Comparison of ENCODE assay signal across 8 cellular contexts in the genomic region with DNA sequence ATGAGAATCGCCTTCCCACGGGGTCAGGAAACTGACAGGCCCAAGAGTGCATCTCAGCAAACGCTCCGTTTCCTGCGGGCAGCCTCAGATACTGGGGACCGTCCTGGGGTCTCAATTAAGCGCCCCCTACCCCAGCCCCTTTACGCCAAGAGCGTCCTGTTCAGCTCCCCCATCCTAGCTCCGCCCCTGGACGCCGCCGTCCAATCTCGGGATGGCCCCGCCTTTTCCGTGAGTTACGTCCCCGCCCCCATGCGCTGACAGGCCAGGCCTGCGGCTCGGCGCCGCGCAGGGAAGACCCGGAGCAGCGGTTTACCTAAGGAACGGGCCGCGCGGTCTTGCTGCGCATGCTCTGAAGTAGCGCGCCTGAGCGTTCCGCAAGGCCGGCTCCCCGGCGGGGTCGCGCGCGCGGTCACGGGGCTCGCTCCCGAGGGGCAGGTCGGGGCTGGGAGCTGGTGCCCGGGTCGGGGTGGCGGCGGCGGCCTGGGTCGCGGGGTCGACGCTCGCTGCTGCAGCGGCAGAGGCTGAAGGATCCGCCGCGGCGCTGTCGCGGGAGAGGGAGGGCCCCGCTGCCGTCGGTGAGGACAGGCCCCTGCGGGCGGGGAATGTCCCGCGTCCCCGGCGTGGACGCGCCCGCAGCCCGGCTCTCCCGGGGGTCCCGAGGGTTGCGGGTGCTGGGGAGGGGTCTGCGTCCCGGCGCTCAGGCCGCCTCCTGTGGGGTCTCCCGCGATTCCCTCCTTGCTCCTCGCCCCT. TPM values are rescaled to one million over a fixed set of nuclear protein-coding genes. Genes with fewer than 3 reads are reported as not detected.
A peak's percentile ranks its signal among the peaks of the same experiment; 100 is the strongest.
DNase-seq lines count a peak whose midpoint lies in the region; ATAC-seq and TF ChIP-seq lines count a peak whose summit lies in the region.

A gene with protein sequence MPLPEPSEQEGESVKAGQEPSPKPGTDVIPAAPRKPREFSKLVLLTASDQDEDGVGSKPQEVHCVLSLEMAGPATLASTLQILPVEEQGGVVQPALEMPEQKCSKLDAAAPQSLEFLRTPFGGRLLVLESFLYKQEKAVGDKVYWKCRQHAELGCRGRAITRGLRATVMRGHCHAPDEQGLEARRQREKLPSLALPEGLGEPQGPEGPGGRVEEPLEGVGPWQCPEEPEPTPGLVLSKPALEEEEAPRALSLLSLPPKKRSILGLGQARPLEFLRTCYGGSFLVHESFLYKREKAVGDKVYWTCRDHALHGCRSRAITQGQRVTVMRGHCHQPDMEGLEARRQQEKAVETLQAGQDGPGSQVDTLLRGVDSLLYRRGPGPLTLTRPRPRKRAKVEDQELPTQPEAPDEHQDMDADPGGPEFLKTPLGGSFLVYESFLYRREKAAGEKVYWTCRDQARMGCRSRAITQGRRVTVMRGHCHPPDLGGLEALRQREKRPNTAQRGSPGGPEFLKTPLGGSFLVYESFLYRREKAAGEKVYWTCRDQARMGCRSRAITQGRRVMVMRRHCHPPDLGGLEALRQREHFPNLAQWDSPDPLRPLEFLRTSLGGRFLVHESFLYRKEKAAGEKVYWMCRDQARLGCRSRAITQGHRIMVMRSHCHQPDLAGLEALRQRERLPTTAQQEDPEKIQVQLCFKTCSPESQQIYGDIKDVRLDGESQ (plus strand): TSS at position 352 of the 750 bp plus-strand sequence. CDS start 17,755 bp downstream, outside the sequence.

- H3K79me2 ChIP-seq in Loucy (ENCODE audit: insufficient read depth, low read length) (peaks cover 9% of the 10 kb centered on the region; the same call in 1 of the 2 replicates), fibroblast of lung (ENCODE audit: control insufficient read depth, insufficient read depth, low read length) (peaks cover 11% of the 10 kb centered on the region)

- no peaks in the 10 kb centered on the region for H4K20me1 ChIP-seq in Loucy (ENCODE audit: insufficient read depth, low read length, poor library complexity, severe bottlenecking)
- H4K20me1 ChIP-seq in fibroblast of lung (ENCODE audit: control insufficient read depth, extremely low read depth, insufficient read depth, low read length) = no peaks in the 10 kb centered on the region

- peaks cover 4% of the 10 kb centered on the region for H3K27me3 Mint-ChIP-seq in activated T-helper 2 cell treated with anti-CD3 and anti-CD28 coated beads, Interferon-gamma antibody, Interleukin-2, Interleukin-4, amounts not matched to agents 10 μg/mL and 5 μg/mL and 100 μg/mL, durations not matched to agents 14 hours and 24 hours and 36 hours (ENCODE audit: low read depth)
- H3K27me3 Mint-ChIP-seq in naive thymus-derived CD8-positive, alpha-beta T cell = no peaks in the 10 kb centered on the region
- no peaks in the 10 kb centered on the region for H3K27me3 Mint-ChIP-seq in stimulated activated naive B cell treated with anti-CD40 and anti-IgM and Interleukin-4, amounts not matched to agents 10 μg/mL and 1 μg/mL and 100 μg/mL, for 72 hours

- POLR2A ChIA-PET in naive thymus-derived CD8-positive, alpha-beta T cell (lab: Charles Lee) = interaction anchor here (0.8 to 3.6 kb wide), 13 partner anchors 10 to 229 kb away, joined by 3 to 53 read pairs (median 5); a partner anchor contains a TSS

- peaks cover 18% of the 10 kb centered on the region for H3K36me3 Mint-ChIP-seq in activated T-helper 2 cell treated with anti-CD3 and anti-CD28 coated beads, Interferon-gamma antibody, Interleukin-2, Interleukin-4, amounts not matched to agents 10 μg/mL and 5 μg/mL and 100 μg/mL, durations not matched to agents 14 hours and 24 hours and 36 hours (ENCODE audit: low read depth)
- peaks cover 0 to 19% (median 0%) of the 10 kb centered on the region in 3 donors for H3K36me3 Mint-ChIP-seq in naive thymus-derived CD8-positive, alpha-beta T cell
- peaks cover 4% of the 10 kb centered on the region in 2 donors for H3K36me3 Mint-ChIP-seq in stimulated activated naive B cell treated with anti-CD40 and anti-IgM and Interleukin-4, amounts not matched to agents 10 μg/mL and 1 μg/mL and 100 μg/mL, for 72 hours

- no peaks in the 10 kb centered on the region for H3K9me2 ChIP-seq in Loucy (replicated peaks; ENCODE audit: low read depth, low read length)

- H3K4me1 Mint-ChIP-seq in activated T-helper 2 cell treated with anti-CD3 and anti-CD28 coated beads, Interferon-gamma antibody, Interleukin-2, Interleukin-4, amounts not matched to agents 10 μg/mL and 5 μg/mL and 100 μg/mL, durations not matched to agents 14 hours and 24 hours and 36 hours (ENCODE audit: low read depth) = peaks cover 22% of the 10 kb centered on the region
- peaks cover 14 to 41% (median 33%) of the 10 kb centered on the region in 4 donors for H3K4me1 Mint-ChIP-seq in naive thymus-derived CD8-positive, alpha-beta T cell
- peaks cover 12 to 32% of the 10 kb centered on the region in 2 donors for H3K4me1 Mint-ChIP-seq in stimulated activated naive B cell treated with anti-CD40 and anti-IgM and Interleukin-4, amounts not matched to agents 10 μg/mL and 1 μg/mL and 100 μg/mL, for 72 hours

- peak within 1 kb of the TSS; percentile 73 for H3K4me2 ChIP-seq in Loucy (ENCODE audit: low read depth, low read length, poor library complexity, severe bottlenecking)
- peak within 1 kb of the TSS; percentile 81 for H3K4me2 ChIP-seq in fibroblast of lung (ENCODE audit: extremely low read depth, insufficient read depth, low read length)

- TF ChIP-seq CTCF in Loucy (conservative IDR thresholded peaks at IDR 0.05; ENCODE audit: low read length) (no peak), RWPE2 (IDR thresholded peaks at IDR 0.05; ENCODE audit: poor library complexity, severe bottlenecking) (no peak), fibroblast of lung (conservative IDR thresholded peaks at IDR 0.05 in 1 of 2, IDR thresholded peaks at IDR 0.05 in 1 of 2; ENCODE audit: low read depth in 1 of 2, low read length in 2 of 2) (no peak)

- H3K27me3 ChIP-seq in H7 (ENCODE audit: control insufficient read depth, insufficient read depth, low read length) = peaks cover 7% of the 10 kb centered on the region
- H3K27me3 ChIP-seq in Loucy (ENCODE audit: insufficient read depth, low read length, poor library complexity, severe bottlenecking) = no peaks in the 10 kb centered on the region
- no peaks in the 10 kb centered on the region for H3K27me3 ChIP-seq in RWPE2 (ENCODE audit: insufficient read depth, poor library complexity, severe bottlenecking)
- no peaks in the 10 kb centered on the region for H3K27me3 ChIP-seq in fibroblast of lung (ENCODE audit: control insufficient read depth, insufficient read depth, low read length)

- H2AFZ ChIP-seq in Loucy (ENCODE audit: low read length) = peak within 1 kb of the TSS; percentile 74; the same call in 1 of the 2 replicates
- peak within 1 kb of the TSS; percentile 94 for H2AFZ ChIP-seq in fibroblast of lung (ENCODE audit: low read length)

- H3K36me3 ChIP-seq in H7 (replicated peaks; ENCODE audit: control insufficient read depth, insufficient read depth, low read length) (peaks cover 4% of the 10 kb centered on the region), Loucy (ENCODE audit: insufficient read depth, low read length) (no peaks in the 10 kb centered on the region), RWPE2 (ENCODE audit: low read depth) (peaks cover 21% of the 10 kb centered on the region), fibroblast of lung (ENCODE audit: control insufficient read depth, insufficient read depth, low read length) (peaks cover 4% of the 10 kb centered on the region)

- ATAC-seq in RWPE2 (ENCODE audit: low read depth) = peak; percentile 85
- ATAC-seq in naive thymus-derived CD8-positive, alpha-beta T cell = peak; percentile 96
- ATAC-seq in stimulated activated naive B cell treated with anti-CD40 and anti-IgM and Interleukin-4, amounts not matched to agents 10 μg/mL and 1 μg/mL and 100 μg/mL, for 72 hours (replicated peaks) = peak; percentile 94 to 97

- H3K27ac ChIP-seq in RWPE2 (ENCODE audit: poor library complexity, severe bottlenecking) = peak within 1 kb of the TSS; percentile 37
- H3K27ac ChIP-seq in fibroblast of lung (ENCODE audit: insufficient read depth, low read length) = peak within 1 kb of the TSS; percentile 83

- DNase-seq in ELF-1 (ENCODE audit: low read depth, low spot score) = peak; percentile 98
- DNase-seq in H7 = peak; percentile 99
- peak; percentile 98 for DNase-seq in RWPE2 (ENCODE audit: low spot score)
- DNase-seq in activated T-helper 2 cell treated with anti-CD3 and anti-CD28 coated beads, Interferon-gamma antibody, Interleukin-2, Interleukin-4, amounts not matched to agents 10 μg/mL and 5 μg/mL and 100 μg/mL, durations not matched to agents 14 hours and 24 hours and 36 hours (ENCODE audit: low spot score) = peak; percentile 98
- DNase-seq in fibroblast of lung (ENCODE audit: low read depth in 2 of 2) = peak; percentile 97 to 98
- DNase-seq in naive thymus-derived CD8-positive, alpha-beta T cell = peak; percentile 94 to 98 (median 97)
- peak; percentile 96 for DNase-seq in stimulated activated naive B cell treated with anti-CD40 and anti-IgM and Interleukin-4, amounts not matched to agents 10 μg/mL and 1 μg/mL and 100 μg/mL, for 72 hours

- no peaks in the 10 kb centered on the region for H3K9me3 ChIP-seq in Loucy (ENCODE audit: insufficient read depth, low read depth, low read length)
- H3K9me3 ChIP-seq in RWPE2 (ENCODE audit: severe bottlenecking) = no peaks in the 10 kb centered on the region
- no peaks in the 10 kb centered on the region for H3K9me3 ChIP-seq in fibroblast of lung (ENCODE audit: control insufficient read depth, insufficient read depth, low read depth, low read length)

- H3K4me3 Mint-ChIP-seq in activated T-helper 2 cell treated with anti-CD3 and anti-CD28 coated beads, Interferon-gamma antibody, Interleukin-2, Interleukin-4, amounts not matched to agents 10 μg/mL and 5 μg/mL and 100 μg/mL, durations not matched to agents 14 hours and 24 hours and 36 hours (ENCODE audit: low read depth) = peak within 1 kb of the TSS; percentile 93
- peak within 1 kb of the TSS; percentile 83 to 97 (median 92) for H3K4me3 Mint-ChIP-seq in naive thymus-derived CD8-positive, alpha-beta T cell
- H3K4me3 Mint-ChIP-seq in stimulated activated naive B cell treated with anti-CD40 and anti-IgM and Interleukin-4, amounts not matched to agents 10 μg/mL and 1 μg/mL and 100 μg/mL, for 72 hours = peak within 1 kb of the TSS; percentile 91 to 94

- no peaks in the 10 kb centered on the region for H3K9me3 Mint-ChIP-seq in activated T-helper 2 cell treated with anti-CD3 and anti-CD28 coated beads, Interferon-gamma antibody, Interleukin-2, Interleukin-4, amounts not matched to agents 10 μg/mL and 5 μg/mL and 100 μg/mL, durations not matched to agents 14 hours and 24 hours and 36 hours
- H3K9me3 Mint-ChIP-seq in naive thymus-derived CD8-positive, alpha-beta T cell = no peaks in the 10 kb centered on the region
- H3K9me3 Mint-ChIP-seq in stimulated activated naive B cell treated with anti-CD40 and anti-IgM and Interleukin-4, amounts not matched to agents 10 μg/mL and 1 μg/mL and 100 μg/mL, for 72 hours = no peaks in the 10 kb centered on the region

- H3K27ac Mint-ChIP-seq in activated T-helper 2 cell treated with anti-CD3 and anti-CD28 coated beads, Interferon-gamma antibody, Interleukin-2, Interleukin-4, amounts not matched to agents 10 μg/mL and 5 μg/mL and 100 μg/mL, durations not matched to agents 14 hours and 24 hours and 36 hours = peak within 1 kb of the TSS; percentile 64
- peak within 1 kb of the TSS; percentile 77 to 96 (median 93) for H3K27ac Mint-ChIP-seq in naive thymus-derived CD8-positive, alpha-beta T cell
- H3K27ac Mint-ChIP-seq in stimulated activated naive B cell treated with anti-CD40 and anti-IgM and Interleukin-4, amounts not matched to agents 10 μg/mL and 1 μg/mL and 100 μg/mL, for 72 hours = peak within 1 kb of the TSS; percentile 88

- H3K4me1 ChIP-seq in Loucy (ENCODE audit: insufficient read depth, low read length, poor library complexity, severe bottlenecking) = peaks cover 12% of the 10 kb centered on the region
- H3K4me1 ChIP-seq in RWPE2 (ENCODE audit: insufficient read depth, poor library complexity, severe bottlenecking) = peaks cover 34% of the 10 kb centered on the region
- H3K4me1 ChIP-seq in fibroblast of lung (ENCODE audit: control insufficient read depth, extremely low read depth, insufficient read depth, low read length) = peaks cover 3% of the 10 kb centered on the region

- intact Hi-C loops in activated T-helper 2 cell treated with anti-CD3 and anti-CD28 coated beads, Interferon-gamma antibody, Interleukin-2, Interleukin-4, amounts not matched to agents 10 μg/mL and 5 μg/mL and 100 μg/mL, durations not matched to agents 14 hours and 24 hours and 36 hours (cut with micrococcal nuclease) = no loop called here

- no peaks in the 10 kb centered on the region for H3F3A ChIP-seq in Loucy (ENCODE audit: low read depth)

- H3K9ac ChIP-seq in Loucy (ENCODE audit: low read depth, low read length, poor library complexity, severe bottlenecking) (peak within 1 kb of the TSS; percentile 81), fibroblast of lung (ENCODE audit: insufficient read depth, low read length) (peak within 1 kb of the TSS; percentile 83)

- peak within 1 kb of the TSS; percentile 86 for H3K4me3 ChIP-seq in H7 (ENCODE audit: insufficient read depth, low read depth, low read length)
- peak within 1 kb of the TSS; percentile 83 for H3K4me3 ChIP-seq in Loucy (ENCODE audit: low read length, poor library complexity, severe bottlenecking)
- H3K4me3 ChIP-seq in RWPE2 (ENCODE audit: severe bottlenecking) = peak within 1 kb of the TSS; percentile 65
- H3K4me3 ChIP-seq in fibroblast of lung (replicated peaks in 1 of 4; ENCODE audit: control extremely low read depth in 1 of 4, insufficient read depth in 1 of 4, low read depth in 3 of 4, low read length in 4 of 4) = peak within 1 kb of the TSS; percentile 69 to 94 (median 78)

RNA-seq across cellular contexts. Expression of the gene that starts here (rescaled TPM):
- total RNA-seq in H7 (2014; rRNA removed; shearing (Covaris generic)) = 22.7 and 33.5 TPM in 2 replicates
- 65.4 and 67.4 TPM in 2 replicates for total RNA-seq in activated T-helper 2 cell treated with anti-CD3 and anti-CD28 coated beads, Interferon-gamma antibody, Interleukin-2, Interleukin-4, amounts not matched to agents 10 μg/mL and 5 μg/mL and 100 μg/mL, durations not matched to agents 14 hours and 24 hours and 36 hours
- 44.4 and 58.5 TPM in 2 replicates for total RNA-seq in fibroblast of lung
- 12.0 and 16.4 TPM in 2 replicates for polyA plus RNA-seq in fibroblast of lung
- polyA plus RNA-seq in fibroblast of lung (2012) = 18.7 and 24.0 TPM in 2 replicates
- 15.7 and 18.2 TPM in 2 replicates for polyA minus RNA-seq in fibroblast of lung (ENCODE audit: low replicate concordance)
- 100 to 1,000 TPM; 109 to 113 TPM for total RNA-seq in naive thymus-derived CD8-positive, alpha-beta T cell
- polyA plus RNA-seq in naive thymus-derived CD8-positive, alpha-beta T cell = 10 to 100 TPM in 2 of 3 donors, 1 to 10 TPM in 1; 5.9 to 18.4 (median 13.5) TPM

Comparison
In these comparisons a context has a peak if more than half of its experiments do, and no peak if none do; other contexts are left out.
1. Peak in every context shown above with its lines: DNase-seq, ATAC-seq, H3K4me3 ChIP-seq and H3K27ac ChIP-seq.